10 cellular contexts compared by ENCODE assay signal in genomic region chr1:78277253-78277652, GRCh38.
DNase-seq lines count a peak whose midpoint lies in the region; ATAC-seq, FAIRE-seq and TF ChIP-seq lines count a peak whose summit lies in the region.
"Had no signal": no experiment of that assay in that cellular context is flagged by ENCODE, and none has a peak within 500 bp of the region (broad histone marks: within the 10 kb centered on the region; RNA-seq: fewer than 3 reads in every experiment).

No MANE protein-coding gene starts in this region.

- H3K79me2 ChIP-seq in DND-41 (ENCODE audit: insufficient read depth, low read length) = no peaks in the 10 kb centered on the region

- H3K27ac ChIP-seq in DND-41 (ENCODE audit: low read length) = no peak overlapping the region
- H3K27ac ChIP-seq: neural progenitor cell had no signal

- no peaks in the 10 kb centered on the region for H3K36me3 ChIP-seq in DND-41 (ENCODE audit: insufficient read depth, low read length)
- H3K36me3 ChIP-seq in bronchial epithelial cell (ENCODE audit: control insufficient read depth, insufficient read depth, low read length) = no peaks in the 10 kb centered on the region
- H3K36me3 ChIP-seq: neural progenitor cell had no signal

- no peaks in the 10 kb centered on the region for H4K20me1 ChIP-seq in DND-41 (ENCODE audit: insufficient read depth, low read length)

- H2AFZ ChIP-seq in DND-41 (ENCODE audit: low read depth, low read length) = no peak overlapping the region
- H2AFZ ChIP-seq: neural progenitor cell had no signal

- H3K9ac ChIP-seq in DND-41 (ENCODE audit: low read depth, low read length) = no peak overlapping the region
- H3K9ac ChIP-seq: neural progenitor cell had no signal

- ATAC-seq in DND-41 (ENCODE audit: insufficient read depth, low read depth) (peak; percentile 52; the same call in 2 of the 3 replicates), GM21717 (IDR thresholded peaks at IDR 0.05; ENCODE audit: unreplicated experiment) (peak; percentile 51)

- no peaks in the 10 kb centered on the region for H3K9me3 ChIP-seq in DND-41 (ENCODE audit: insufficient read depth, low read length, severe bottlenecking)

- DNase-seq in DND-41 = no peak
- peak; percentile 86 for DNase-seq in HS-27A (ENCODE audit: low read depth)
- peak; percentile 42 for DNase-seq in bronchial epithelial cell (ENCODE audit: low read depth)
- no peak for DNase-seq in GOT3 (lab: John Stamatoyannopoulos, UW)
- no peak for DNase-seq in NCI-H2227 (lab: John Stamatoyannopoulos, UW; ENCODE audit: unreplicated experiment)
- no peak for DNase-seq in iPS-NIHi11 (ENCODE audit: low spot score)
- no peak for DNase-seq in activated CD4-positive, alpha-beta T cell treated with anti-CD3 and anti-CD28 coated beads, Interleukin-2, amount 50 U/mL, for 48 hours
- DNase-seq: activated T-cell treated with anti-CD3 and anti-CD28 coated beads for 4 hours had no signal

- H3K4me1 ChIP-seq in DND-41 (ENCODE audit: insufficient read depth, low read length) = no peaks in the 10 kb centered on the region
- H3K4me1 ChIP-seq: neural progenitor cell had no signal

- H3K4me2 ChIP-seq in DND-41 (ENCODE audit: insufficient read depth, low read length) = no peak overlapping the region
- H3K4me2 ChIP-seq: neural progenitor cell had no signal

- no peak overlapping the region for H3K4me3 ChIP-seq in DND-41 (ENCODE audit: low read depth in 1 of 2, low read length in 2 of 2)
- H3K4me3 ChIP-seq in bronchial epithelial cell (ENCODE audit: low read depth, low read length) = no peak overlapping the region
- H3K4me3 ChIP-seq: neural progenitor cell had no signal

- FAIRE-seq in bronchial epithelial cell (lab: Jason Lieb, UNC) = no peak

- H3K27me3 ChIP-seq in DND-41 (ENCODE audit: insufficient read depth, low read length, poor library complexity) (no peaks in the 10 kb centered on the region), bronchial epithelial cell (ENCODE audit: control insufficient read depth, insufficient read depth, low read length) (no peaks in the 10 kb centered on the region)
- H3K27me3 ChIP-seq: neural progenitor cell had no signal

- TF ChIP-seq CTCF in DND-41 (IDR thresholded peaks at IDR 0.05; ENCODE audit: borderline replicate concordance, extremely low read depth, low read length, poor library complexity, severe bottlenecking) (no peak), bronchial epithelial cell (IDR thresholded peaks at IDR 0.05; ENCODE audit: insufficient read depth, low read length, severe bottlenecking) (no peak)

Comparison
In these comparisons a context has a peak if more than half of its experiments do, and no peak if none do; other contexts are left out.
1. DNase-seq: peak in HS-27A (single experiment) and bronchial epithelial cell (single experiment); none in DND-41 (single experiment), GOT3 (single experiment), NCI-H2227 (single experiment), iPS-NIHi11 (single experiment) and activated CD4-positive, alpha-beta T cell treated with anti-CD3 and anti-CD28 coated beads, Interleukin-2, amount 50 U/mL, for 48 hours (0 of 2).